In genomic region chr7:77537595-77538185, GRCh38 we compare ENCODE assay signal across 8 cellular contexts. TPM values are rescaled to one million over a fixed set of nuclear protein-coding genes. Genes with fewer than 3 reads are reported as not detected.
DNase-seq lines count a peak whose midpoint lies in the region; ATAC-seq and TF ChIP-seq lines count a peak whose summit lies in the region.

No MANE protein-coding gene starts in this region.

- DNase-seq in NOMO-1 (lab: John Stamatoyannopoulos, UW; ENCODE audit: unreplicated experiment in 2 of 2) = peak; percentile 72 to 76
- DNase-seq in activated T-helper 2 cell treated with anti-CD3 and anti-CD28 coated beads, Interferon-gamma antibody, Interleukin-2, Interleukin-4, amounts not matched to agents 10 μg/mL and 5 μg/mL and 100 μg/mL, durations not matched to agents 14 hours and 24 hours and 36 hours (ENCODE audit: low spot score) = peak; percentile 30
- no peak for DNase-seq in fibroblast of mammary gland (ENCODE audit: low read depth)
- peak; percentile 50 for DNase-seq in neural crest cell (ENCODE audit: low read depth, low spot score)
- peak in 1 of 2 donors; percentile 23 for DNase-seq in tibial nerve (ENCODE audit: low spot score in 2 of 2)

- peaks cover 23% of the 10 kb centered on the region for H3K4me1 Mint-ChIP-seq in activated T-helper 2 cell treated with anti-CD3 and anti-CD28 coated beads, Interferon-gamma antibody, Interleukin-2, Interleukin-4, amounts not matched to agents 10 μg/mL and 5 μg/mL and 100 μg/mL, durations not matched to agents 14 hours and 24 hours and 36 hours (ENCODE audit: low read depth)
- peaks cover 46% of the 10 kb centered on the region for H3K4me1 Mint-ChIP-seq in neural crest cell

- no peaks in the 10 kb centered on the region for H3K27me3 ChIP-seq in tibial nerve

- ATAC-seq in HG03045 (IDR thresholded peaks at IDR 0.05; ENCODE audit: unreplicated experiment) (peak; percentile 23), GM18858 (IDR thresholded peaks at IDR 0.05; ENCODE audit: unreplicated experiment) (no peak)

- peak overlapping the region; percentile 99 for H3K4me3 ChIP-seq in fibroblast of mammary gland (ENCODE audit: control insufficient read depth, low read depth, low read length)
- H3K4me3 ChIP-seq in tibial nerve = peak overlapping the region; percentile 86 to 100 (median 96)

- peak overlapping the region; percentile 87 to 99 (median 96) for H3K27ac ChIP-seq in tibial nerve

- TF ChIP-seq POLR2A in GM15510 (IDR thresholded peaks at IDR 0.05; ENCODE audit: borderline replicate concordance, extremely low read depth, insufficient read length) (peak; percentile 27), tibial nerve (IDR thresholded peaks at IDR 0.05) (no peak)

- no peak for TF ChIP-seq CTCF in fibroblast of mammary gland (conservative IDR thresholded peaks at IDR 0.05; ENCODE audit: control insufficient read depth, insufficient read depth, low read depth, low read length)
- TF ChIP-seq CTCF in neural crest cell (conservative IDR thresholded peaks at IDR 0.05) = no peak
- no peak for TF ChIP-seq CTCF in tibial nerve (IDR thresholded peaks at IDR 0.05)

- 1% methylated on average over 26 to 48 of the region's 55 CpGs for WGBS in tibial nerve, 2 donors

- H3K27ac Mint-ChIP-seq in activated T-helper 2 cell treated with anti-CD3 and anti-CD28 coated beads, Interferon-gamma antibody, Interleukin-2, Interleukin-4, amounts not matched to agents 10 μg/mL and 5 μg/mL and 100 μg/mL, durations not matched to agents 14 hours and 24 hours and 36 hours = peak overlapping the region; percentile 51
- H3K27ac Mint-ChIP-seq in neural crest cell (ENCODE audit: unreplicated experiment) = peak overlapping the region; percentile 99

- H3K27me3 Mint-ChIP-seq in activated T-helper 2 cell treated with anti-CD3 and anti-CD28 coated beads, Interferon-gamma antibody, Interleukin-2, Interleukin-4, amounts not matched to agents 10 μg/mL and 5 μg/mL and 100 μg/mL, durations not matched to agents 14 hours and 24 hours and 36 hours (ENCODE audit: low read depth) = no peaks in the 10 kb centered on the region
- peaks cover 4% of the 10 kb centered on the region for H3K27me3 Mint-ChIP-seq in neural crest cell (ENCODE audit: low read depth)

- H3K9me3 Mint-ChIP-seq in activated T-helper 2 cell treated with anti-CD3 and anti-CD28 coated beads, Interferon-gamma antibody, Interleukin-2, Interleukin-4, amounts not matched to agents 10 μg/mL and 5 μg/mL and 100 μg/mL, durations not matched to agents 14 hours and 24 hours and 36 hours = no peaks in the 10 kb centered on the region
- no peaks in the 10 kb centered on the region for H3K9me3 Mint-ChIP-seq in neural crest cell

- no peaks in the 10 kb centered on the region for H3K36me3 ChIP-seq in tibial nerve

- intact Hi-C loops in activated T-helper 2 cell treated with anti-CD3 and anti-CD28 coated beads, Interferon-gamma antibody, Interleukin-2, Interleukin-4, amounts not matched to agents 10 μg/mL and 5 μg/mL and 100 μg/mL, durations not matched to agents 14 hours and 24 hours and 36 hours (cut with micrococcal nuclease) = loop anchor here (2.0 to 5.0 kb wide), 4 partner anchors 120 to 270 kb away; partner anchors contain the start of genes GSAP, PHTF2 and TMEM60

- H3K36me3 Mint-ChIP-seq in activated T-helper 2 cell treated with anti-CD3 and anti-CD28 coated beads, Interferon-gamma antibody, Interleukin-2, Interleukin-4, amounts not matched to agents 10 μg/mL and 5 μg/mL and 100 μg/mL, durations not matched to agents 14 hours and 24 hours and 36 hours (ENCODE audit: low read depth) = no peaks in the 10 kb centered on the region
- H3K36me3 Mint-ChIP-seq in neural crest cell (ENCODE audit: low read depth) = peaks cover 10% of the 10 kb centered on the region

- H3K4me3 Mint-ChIP-seq in activated T-helper 2 cell treated with anti-CD3 and anti-CD28 coated beads, Interferon-gamma antibody, Interleukin-2, Interleukin-4, amounts not matched to agents 10 μg/mL and 5 μg/mL and 100 μg/mL, durations not matched to agents 14 hours and 24 hours and 36 hours (ENCODE audit: low read depth) = peak overlapping the region; percentile 81
- peak overlapping the region; percentile 97 for H3K4me3 Mint-ChIP-seq in neural crest cell

- H3K9me3 ChIP-seq in tibial nerve = no peaks in the 10 kb centered on the region

- TF ChIP-seq EP300 in tibial nerve (IDR thresholded peaks at IDR 0.05) = peak in 1 of 2 donors; percentile 29

- peaks cover 0 to 46% (median 20%) of the 10 kb centered on the region in 4 donors for H3K4me1 ChIP-seq in tibial nerve

RNA-seq across cellular contexts. Expression of gene PTPN12, which starts 0.6 kb away (rescaled TPM):
- total RNA-seq in activated T-helper 2 cell treated with anti-CD3 and anti-CD28 coated beads, Interferon-gamma antibody, Interleukin-2, Interleukin-4, amounts not matched to agents 10 μg/mL and 5 μg/mL and 100 μg/mL, durations not matched to agents 14 hours and 24 hours and 36 hours = 9.6 and 10.6 TPM in 2 replicates
- 88.2 and 91.1 TPM in 2 replicates for total RNA-seq in neural crest cell
- total RNA-seq in tibial nerve = 100 to 1,000 TPM; 129 to 168 (median 151) TPM
